Comparison of ENCODE assay signal across 8 cellular contexts in the genomic region with DNA sequence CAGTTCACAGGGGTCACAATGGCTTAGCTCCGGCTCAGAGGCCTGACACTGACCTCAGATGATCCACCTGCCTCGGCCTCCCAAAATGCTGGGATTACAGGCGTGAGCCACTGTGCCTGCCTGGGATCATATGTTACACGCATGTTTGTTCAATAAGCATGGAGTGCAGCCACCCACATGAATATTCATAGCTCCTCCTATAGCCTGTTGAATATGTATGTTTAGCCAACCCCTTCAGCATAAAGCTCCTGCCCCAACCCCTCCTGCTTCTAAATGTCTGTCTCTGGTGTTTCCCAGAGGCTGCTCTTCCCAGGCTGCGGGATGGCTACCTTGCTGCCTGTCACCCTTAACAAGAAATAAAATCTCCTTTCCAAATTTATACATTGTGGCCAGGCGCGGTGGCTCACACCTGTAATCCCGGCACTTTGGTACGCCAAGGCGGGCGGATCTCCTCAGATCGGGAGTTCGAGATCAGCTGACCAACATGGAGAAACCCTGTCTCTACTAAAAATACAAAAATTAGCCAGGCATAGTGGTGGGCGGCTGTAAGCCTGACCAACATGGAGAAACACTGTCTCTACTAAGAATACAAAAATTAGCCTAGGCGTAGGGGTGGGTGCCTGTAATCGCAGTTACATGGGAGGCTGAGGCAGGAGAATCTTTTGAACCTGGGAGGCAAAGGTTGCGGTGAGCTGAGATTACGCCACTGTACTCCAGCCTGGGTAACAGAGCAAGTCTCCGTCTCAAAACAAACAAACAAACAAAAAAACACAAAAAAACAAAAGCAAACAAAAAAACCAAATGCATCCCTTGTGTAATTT. TPM values are rescaled to one million over a fixed set of nuclear protein-coding genes. Genes with fewer than 3 reads are reported as not detected.
DNase-seq lines count a peak whose midpoint lies in the region; ATAC-seq, FAIRE-seq and TF ChIP-seq lines count a peak whose summit lies in the region.

No MANE protein-coding gene starts in this region.

- H3K27me3 ChIP-seq in tibial nerve, result no peaks in the 10 kb centered on the region

- H3K36me3 Mint-ChIP-seq in activated T-cell treated with anti-CD3 and anti-CD28 coated beads, Interleukin-2, amount 50 U/mL, for 72 hours (ENCODE audit: insufficient read depth in 2 of 2), result peaks cover 0 to 2% of the 10 kb centered on the region in 2 donors
- H3K36me3 Mint-ChIP-seq in T-helper 17 cell (ENCODE audit: low read depth), result no peaks in the 10 kb centered on the region

- H3K4me3 ChIP-seq in iPS-18c (ENCODE audit: insufficient read depth, low read depth, low read length), result peak overlapping the region; percentile 11; the same call in 1 of the 2 replicates
- no peak overlapping the region for H3K4me3 ChIP-seq in tibial nerve

- H3K27me3 Mint-ChIP-seq in activated T-cell treated with anti-CD3 and anti-CD28 coated beads, Interleukin-2, amount 50 U/mL, for 72 hours (ENCODE audit: low read depth), result no peaks in the 10 kb centered on the region
- no peaks in the 10 kb centered on the region for H3K27me3 Mint-ChIP-seq in T-helper 17 cell

- peaks cover 33% of the 10 kb centered on the region for H3K4me1 Mint-ChIP-seq in activated T-cell treated with anti-CD3 and anti-CD28 coated beads, Interleukin-2, amount 50 U/mL, for 72 hours (ENCODE audit: low read depth)
- H3K4me1 Mint-ChIP-seq in T-helper 17 cell, result peaks cover 22% of the 10 kb centered on the region

- peak overlapping the region in 3 of 4 donors; percentile 81 to 92 (median 89) for H3K27ac ChIP-seq in tibial nerve

- TF ChIP-seq CTCF in tibial nerve (IDR thresholded peaks at IDR 0.05), result no peak

- TF ChIP-seq POLR2A in tibial nerve (IDR thresholded peaks at IDR 0.05), result no peak

- WGBS in tibial nerve, 2 donors, result 92 to 93% methylated on average over 19 of the region's 19 CpGs

- DNase-seq in activated T-cell treated with anti-CD3 and anti-CD28 coated beads, Interleukin-2, amount 50 U/mL, for 72 hours, result no peak
- no peak for DNase-seq in activated T-cell treated with anti-CD3 and anti-CD28 coated beads, Interleukin-2, amount 50 U/mL, for 48 hours
- no peak for DNase-seq in T-helper 17 cell
- no peak for DNase-seq in tibial nerve (ENCODE audit: low spot score in 2 of 2)
- no peak for DNase-seq in amygdala (lab: John Stamatoyannopoulos, UW)
- DNase-seq in frontal cortex (ENCODE audit: low spot score in 2 of 2), result no peak
- DNase-seq in NCI-H1417 treated with DMSO at 0.1 percent for 48 hours (lab: John Stamatoyannopoulos, UW), result no peak

- peak overlapping the region; percentile 77 for H3K27ac Mint-ChIP-seq in activated T-cell treated with anti-CD3 and anti-CD28 coated beads, Interleukin-2, amount 50 U/mL, for 72 hours
- H3K27ac Mint-ChIP-seq in T-helper 17 cell, result peak overlapping the region; percentile 89

- FAIRE-seq in frontal cortex (lab: Jason Lieb, UNC), result no peak

- peaks cover 0 to 8% (median 0%) of the 10 kb centered on the region in 3 donors for H3K36me3 ChIP-seq in tibial nerve

- H3K4me3 Mint-ChIP-seq in activated T-cell treated with anti-CD3 and anti-CD28 coated beads, Interleukin-2, amount 50 U/mL, for 72 hours, result peak overlapping the region; percentile 93 to 94
- H3K4me3 Mint-ChIP-seq in T-helper 17 cell, result peak overlapping the region; percentile 92

- H3K4me1 ChIP-seq in tibial nerve, result peaks cover 0 to 15% (median 8%) of the 10 kb centered on the region in 4 donors

- H3K9me3 ChIP-seq in T-helper 17 cell (ENCODE audit: control insufficient read depth, low read length, poor library complexity, severe bottlenecking) (no peaks in the 10 kb centered on the region), iPS-18c (ENCODE audit: control insufficient read depth, insufficient read depth, low read length) (no peaks in the 10 kb centered on the region), tibial nerve (no peaks in the 10 kb centered on the region)

- H3K9me3 Mint-ChIP-seq in activated T-cell treated with anti-CD3 and anti-CD28 coated beads, Interleukin-2, amount 50 U/mL, for 72 hours, result no peaks in the 10 kb centered on the region

- TF ChIP-seq EP300 in tibial nerve (IDR thresholded peaks at IDR 0.05), result no peak

- ATAC-seq in activated T-cell treated with anti-CD3 and anti-CD28 coated beads, Interleukin-2, amount 50 U/mL, for 72 hours (replicated peaks in 1 of 2), result no peak
- no peak for ATAC-seq in T-helper 17 cell

RNA-seq across cellular contexts. Expression of a gene that starts 1.1 kb away (rescaled TPM):
- total RNA-seq in activated T-cell treated with anti-CD3 and anti-CD28 coated beads, Interleukin-2, amount 50 U/mL, for 72 hours, result 10 to 100 TPM; 44.8 to 49.0 TPM
- 10 to 100 TPM; 11.7 to 13.5 TPM for total RNA-seq in T-helper 17 cell
- total RNA-seq in tibial nerve, result 1 to 10 TPM; 3.5 to 7.8 (median 5.2) TPM
- 0.82 TPM for total RNA-seq in frontal cortex

RNA-seq across cellular contexts. Expression of a gene that starts 18.6 kb away (rescaled TPM):
- total RNA-seq in activated T-cell treated with anti-CD3 and anti-CD28 coated beads, Interleukin-2, amount 50 U/mL, for 72 hours, result 10 to 100 TPM; 33.9 to 43.0 TPM
- total RNA-seq in T-helper 17 cell, result 10 to 100 TPM; 12.2 to 17.6 TPM
- total RNA-seq in tibial nerve, result 1 to 10 TPM in 2 of 4 donors, under 1 TPM in 2; 0.44 to 2.1 (median 1.1) TPM
- total RNA-seq in frontal cortex, result under 0.01 TPM

RNA-seq across cellular contexts. Expression of a gene that starts 25.5 kb away (rescaled TPM):
- 100 to 1,000 TPM; 143 to 147 TPM for total RNA-seq in activated T-cell treated with anti-CD3 and anti-CD28 coated beads, Interleukin-2, amount 50 U/mL, for 72 hours
- total RNA-seq in T-helper 17 cell, result 10 to 100 TPM; 35.9 to 39.8 TPM
- total RNA-seq in tibial nerve, result 10 to 100 TPM in 2 of 4 donors, 1 to 10 TPM in 2; 6.6 to 14.4 (median 9.9) TPM
- total RNA-seq in frontal cortex, result not detected

RNA-seq across cellular contexts. Expression of a gene that starts 37.6 kb away (rescaled TPM):
- total RNA-seq in activated T-cell treated with anti-CD3 and anti-CD28 coated beads, Interleukin-2, amount 50 U/mL, for 72 hours, result 100 to 1,000 TPM in 1 of 2 donors, 10 to 100 TPM in 1; 77.8 to 115 TPM
- total RNA-seq in T-helper 17 cell, result 10 to 100 TPM; 21.5 to 24.6 TPM
- 10 to 100 TPM in 2 of 4 donors, 1 to 10 TPM in 2; 6.5 to 27.5 (median 11.4) TPM for total RNA-seq in tibial nerve
- total RNA-seq in frontal cortex, result 0.41 TPM

RNA-seq across cellular contexts. Expression of a gene that starts 57.4 kb away (rescaled TPM):
- total RNA-seq in activated T-cell treated with anti-CD3 and anti-CD28 coated beads, Interleukin-2, amount 50 U/mL, for 72 hours, result 10 to 100 TPM; 27.1 to 44.7 TPM
- total RNA-seq in T-helper 17 cell, result 1 to 10 TPM; 1.2 to 1.5 TPM
- 1 to 10 TPM in 1 of 4 donors, under 1 TPM in 2, not detected in 1; 0.39 to 3.3 (median 0.60) TPM for total RNA-seq in tibial nerve
- total RNA-seq in frontal cortex, result not detected

Comparison
In these comparisons a context has a peak if more than half of its experiments do, and no peak if none do; other contexts are left out.
1. RNA of a gene that starts 18.6 kb away (total RNA-seq): 33.9 to 43.0 TPM in activated T-cell treated with anti-CD3 and anti-CD28 coated beads, Interleukin-2, amount 50 U/mL, for 72 hours and 12.2 to 17.6 TPM in T-helper 17 cell; 0.44 to 2.1 TPM in tibial nerve and under 0.01 TPM in frontal cortex (single experiment); every median in the first group is over 4 times any median in the second.